In genomic region chr11:2940930-2941821, GRCh38 we compare ENCODE assay signal across 7 cellular contexts. TPM values are rescaled to one million over a fixed set of nuclear protein-coding genes. Genes with fewer than 3 reads are reported as not detected.
DNase-seq lines count a peak whose midpoint lies in the region; ATAC-seq and TF ChIP-seq lines count a peak whose summit lies in the region.

No MANE protein-coding gene starts in this region.

- no peaks in the 10 kb centered on the region for H3K36me3 ChIP-seq in GM23338 (ENCODE audit: insufficient read depth)
- H3K36me3 ChIP-seq in fibroblast of lung (ENCODE audit: control insufficient read depth, insufficient read depth, low read length): peaks cover 5% of the 10 kb centered on the region

- peaks cover 40% of the 10 kb centered on the region for H3K9me3 Mint-ChIP-seq in GM23338

- H3K27me3 Mint-ChIP-seq in GM23338 (ENCODE audit: insufficient read depth, low read depth, poor library complexity): peaks cover 40% of the 10 kb centered on the region

- peak overlapping the region; percentile 37 for H3K9ac ChIP-seq in fibroblast of lung (ENCODE audit: insufficient read depth, low read length)

- no peak overlapping the region for H3K4me2 ChIP-seq in GM23338
- H3K4me2 ChIP-seq in fibroblast of lung (ENCODE audit: extremely low read depth, insufficient read depth, low read length): no peak overlapping the region

- no peak overlapping the region for H3K27ac ChIP-seq in GM23338 (ENCODE audit: low read depth)
- peak overlapping the region; percentile 22 for H3K27ac ChIP-seq in fibroblast of lung (ENCODE audit: insufficient read depth, low read length)

- intact Hi-C loops in sciatic nerve (cut with DNase I): no loop called here

- no peak for DNase-seq in GM23338 (ENCODE audit: low spot score)
- DNase-seq in RPMI7951 (ENCODE audit: low read depth): peak; percentile 85
- DNase-seq in fibroblast of lung (ENCODE audit: low read depth in 2 of 2): no peak
- DNase-seq in sciatic nerve (ENCODE audit: low spot score): peak; percentile 57
- no peak for DNase-seq in effector CD8-positive, alpha-beta T cell (lab: John Stamatoyannopoulos, UW)

- no peaks in the 10 kb centered on the region for H3K9me2 ChIP-seq in GM23338 (ENCODE audit: insufficient read depth)

- peaks cover 23% of the 10 kb centered on the region for H3F3A ChIP-seq in GM23338 (replicated peaks; ENCODE audit: low read depth)

- H3K79me2 ChIP-seq in GM23338 (replicated peaks; ENCODE audit: insufficient read depth) (no peaks in the 10 kb centered on the region; the same call in 1 of the 2 replicates), fibroblast of lung (ENCODE audit: control insufficient read depth, insufficient read depth, low read length) (no peaks in the 10 kb centered on the region)

- H3K4me1 Mint-ChIP-seq in GM23338: peaks cover 16% of the 10 kb centered on the region

- H3K9me3 ChIP-seq in fibroblast of lung (ENCODE audit: control insufficient read depth, insufficient read depth, low read depth, low read length): peaks cover 2% of the 10 kb centered on the region

- H3K27ac Mint-ChIP-seq in GM23338: 0 out of 2 replicates have a peak overlapping the region, but pooled peaks have one; percentile 18

- H3K27me3 ChIP-seq in GM23338 (ENCODE audit: insufficient read depth): 0 out of 2 replicates have a peak, but pooled peaks cover 2% of the 10 kb centered on the region
- H3K27me3 ChIP-seq in fibroblast of lung (ENCODE audit: control insufficient read depth, insufficient read depth, low read length): no peaks in the 10 kb centered on the region

- H2AFZ ChIP-seq in GM23338: no peak overlapping the region
- H2AFZ ChIP-seq in fibroblast of lung (ENCODE audit: low read length): no peak overlapping the region

- no peak overlapping the region for H3K4me3 ChIP-seq in GM23338
- no peak overlapping the region for H3K4me3 ChIP-seq in fibroblast of lung (replicated peaks in 1 of 4; ENCODE audit: control extremely low read depth in 1 of 4, insufficient read depth in 1 of 4, low read depth in 3 of 4, low read length in 4 of 4)

- H3K36me3 Mint-ChIP-seq in GM23338 (ENCODE audit: low read depth): peaks cover 53% of the 10 kb centered on the region

- H3K4me1 ChIP-seq in GM23338 (ENCODE audit: insufficient read depth) (peaks cover 18% of the 10 kb centered on the region), fibroblast of lung (ENCODE audit: control insufficient read depth, extremely low read depth, insufficient read depth, low read length) (peaks cover 8% of the 10 kb centered on the region)

- H4K20me1 ChIP-seq in GM23338 (replicated peaks; ENCODE audit: insufficient read depth): peaks cover 6% of the 10 kb centered on the region
- H4K20me1 ChIP-seq in fibroblast of lung (ENCODE audit: control insufficient read depth, extremely low read depth, insufficient read depth, low read length): no peaks in the 10 kb centered on the region

- ATAC-seq in GM23338: peak; percentile 22
- ATAC-seq in sciatic nerve: no peak
- no peak for ATAC-seq in GM21825 (IDR thresholded peaks at IDR 0.05; ENCODE audit: unreplicated experiment)
- ATAC-seq in HG02798 (IDR thresholded peaks at IDR 0.05; ENCODE audit: poor library complexity, unreplicated experiment): no peak

- H3K4me3 Mint-ChIP-seq in GM23338: no peak overlapping the region

- TF ChIP-seq CTCF in GM23338 (conservative IDR thresholded peaks at IDR 0.05; ENCODE audit: low read depth in 2 of 2) (no peak), fibroblast of lung (conservative IDR thresholded peaks at IDR 0.05 in 1 of 2, IDR thresholded peaks at IDR 0.05 in 1 of 2; ENCODE audit: low read depth in 1 of 2, low read length in 2 of 2) (no peak)

TF ChIP-seq in GM23338, 12 proteins besides CTCF, POLR2A, EP300 and RAD21 (continues in another document):
- TF ChIP-seq ZNF114 (CRISPR knock-in tag; IDR thresholded peaks at IDR 0.05): no peak
- TF ChIP-seq ZNF462 (CRISPR knock-in tag; IDR thresholded peaks at IDR 0.05): no peak

RNA-seq across cellular contexts. Expression of gene PHLDA2, which starts 12.0 kb away (rescaled TPM):
- 3.8 TPM in 1 of 2 replicates, not detected in the other for total RNA-seq in GM23338 (2014; rRNA removed; shearing (Covaris generic))
- polyA plus RNA-seq in GM23338 (2016; fragmentation: Nextera tagmentation; extraction: Ambion mirVana): 16.5 and 19.2 TPM in 2 replicates
- 26.9 and 28.0 TPM in 2 replicates for total RNA-seq in RPMI7951 (2014; rRNA removed; shearing (Covaris generic))
- total RNA-seq in fibroblast of lung: 4.1 and 6.8 TPM in 2 replicates
- 16.2 and 20.5 TPM in 2 replicates for polyA plus RNA-seq in fibroblast of lung
- polyA plus RNA-seq in fibroblast of lung (2012): 108 and 155 TPM in 2 replicates
- 13.6 and 18.5 TPM in 2 replicates for polyA minus RNA-seq in fibroblast of lung (ENCODE audit: low replicate concordance)
- total RNA-seq in sciatic nerve: 7.5 TPM

RNA-seq across cellular contexts. Expression of gene NAP1L4, which starts 51.0 kb away (rescaled TPM):
- 181 and 183 TPM in 2 replicates for total RNA-seq in GM23338 (2014; rRNA removed; shearing (Covaris generic))
- polyA plus RNA-seq in GM23338 (2016; fragmentation: Nextera tagmentation; extraction: Ambion mirVana) (171 and 189 TPM in 2 replicates), fibroblast of lung (79.5 and 95.9 TPM in 2 replicates)
- total RNA-seq in RPMI7951 (2014; rRNA removed; shearing (Covaris generic)): 81.1 and 90.2 TPM in 2 replicates
- total RNA-seq in fibroblast of lung (104 and 113 TPM in 2 replicates), sciatic nerve (173 TPM)
- 85.1 and 98.2 TPM in 2 replicates for polyA plus RNA-seq in fibroblast of lung (2012)
- polyA minus RNA-seq in fibroblast of lung (ENCODE audit: low replicate concordance): 56.5 and 75.5 TPM in 2 replicates

RNA-seq across cellular contexts. Expression of gene CDKN1C, which starts 55.6 kb away (rescaled TPM):
- total RNA-seq in GM23338 (2014; rRNA removed; shearing (Covaris generic)): 22.2 and 23.5 TPM in 2 replicates
- polyA plus RNA-seq in GM23338 (2016; fragmentation: Nextera tagmentation; extraction: Ambion mirVana) (19.3 and 23.6 TPM in 2 replicates), fibroblast of lung (5.2 and 8.6 TPM in 2 replicates)
- 0.39 and 1.2 TPM in 2 replicates for total RNA-seq in RPMI7951 (2014; rRNA removed; shearing (Covaris generic))
- total RNA-seq in fibroblast of lung (31.1 and 31.5 TPM in 2 replicates), sciatic nerve (186 TPM)
- 9.0 and 12.6 TPM in 2 replicates for polyA plus RNA-seq in fibroblast of lung (2012)
- polyA minus RNA-seq in fibroblast of lung (ENCODE audit: low replicate concordance): 1.1 and 2.5 TPM in 2 replicates

Comparison
In these comparisons a context has a peak if more than half of its experiments do, and no peak if none do; other contexts are left out.
1. DNase-seq: peak in RPMI7951 (single experiment) and sciatic nerve (single experiment); none in GM23338 (single experiment), fibroblast of lung (0 of 2) and effector CD8-positive, alpha-beta T cell (single experiment).
2. RNA of gene CDKN1C, which starts 55.6 kb away (total RNA-seq): 186 TPM in sciatic nerve (single experiment), 31.1 to 31.5 TPM in fibroblast of lung and 22.2 to 23.5 TPM in GM23338; 0.39 to 1.2 TPM in RPMI7951; every median in the first group is over 10 times any median in the second.